1 cellular context compared by ENCODE assay signal in the genomic region with DNA sequence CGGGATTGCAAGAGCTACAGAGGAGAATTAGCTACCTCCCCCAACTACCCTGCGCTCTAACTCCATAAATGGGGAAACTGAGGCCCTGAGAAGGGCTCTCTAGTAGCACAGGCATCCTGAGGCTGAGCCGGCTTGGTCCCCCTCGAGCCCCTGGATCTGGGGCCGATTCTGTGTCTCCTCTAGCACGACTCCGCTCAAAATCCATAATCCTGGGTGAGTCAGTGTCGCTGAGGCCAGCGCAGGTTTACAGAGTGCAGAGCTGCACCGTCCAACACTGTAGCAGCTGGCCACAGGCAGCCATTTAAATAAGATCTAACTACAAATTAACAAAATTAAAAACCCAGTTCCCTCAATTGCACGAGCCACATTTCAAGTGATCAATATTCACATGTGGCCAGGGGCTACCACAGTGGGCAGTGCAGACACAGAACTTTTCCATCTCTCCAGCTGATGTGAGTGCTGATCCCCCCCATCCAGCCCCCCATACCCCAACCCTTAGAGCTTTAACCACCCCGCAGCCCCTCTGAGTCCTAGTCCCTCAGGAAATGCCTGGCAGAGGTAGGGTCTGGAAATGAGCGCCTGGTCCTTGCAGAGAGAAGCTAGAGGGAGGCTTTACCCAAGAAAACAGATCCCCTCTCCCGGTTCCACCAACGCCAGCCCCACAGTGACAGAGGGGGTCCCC.
TF ChIP-seq lines count a peak whose summit lies in the region.

No MANE protein-coding gene starts in this region.

TF ChIP-seq in SK-N-SH treated with all-trans-retinoic acid at 6 μM for 48 hours, 23 proteins besides CTCF, POLR2A, EP300 and RAD21 (continued from another document):
- TF ChIP-seq TSHZ2 (CRISPR knock-in tag; IDR thresholded peaks at IDR 0.05) (no peak), CSDC2 (CRISPR knock-in tag; IDR thresholded peaks at IDR 0.05) (no peak), TCF4 (CRISPR knock-in tag; IDR thresholded peaks at IDR 0.05; ENCODE audit: borderline replicate concordance) (no peak), CSRNP3 (CRISPR knock-in tag; IDR thresholded peaks at IDR 0.05) (no peak), ZFP3 (CRISPR knock-in tag; IDR thresholded peaks at IDR 0.05) (no peak), ZNF565 (CRISPR knock-in tag; conservative IDR thresholded peaks at IDR 0.05; ENCODE audit: low read depth) (no peak), SNAI2 (CRISPR knock-in tag; IDR thresholded peaks at IDR 0.05) (no peak), TOX (CRISPR knock-in tag; IDR thresholded peaks at IDR 0.05; ENCODE audit: borderline replicate concordance) (no peak), BACH2 (CRISPR knock-in tag; IDR thresholded peaks at IDR 0.05; ENCODE audit: borderline replicate concordance) (no peak), OSR1 (CRISPR knock-in tag; IDR thresholded peaks at IDR 0.05) (no peak), ZC3H10 (CRISPR knock-in tag; IDR thresholded peaks at IDR 0.05) (no peak), ZNF70 (CRISPR knock-in tag; IDR thresholded peaks at IDR 0.05) (no peak), RARB (CRISPR knock-in tag; IDR thresholded peaks at IDR 0.05) (no peak), ESRRG (CRISPR knock-in tag; IDR thresholded peaks at IDR 0.05) (no peak)
- TF ChIP-seq, protein P1, sequence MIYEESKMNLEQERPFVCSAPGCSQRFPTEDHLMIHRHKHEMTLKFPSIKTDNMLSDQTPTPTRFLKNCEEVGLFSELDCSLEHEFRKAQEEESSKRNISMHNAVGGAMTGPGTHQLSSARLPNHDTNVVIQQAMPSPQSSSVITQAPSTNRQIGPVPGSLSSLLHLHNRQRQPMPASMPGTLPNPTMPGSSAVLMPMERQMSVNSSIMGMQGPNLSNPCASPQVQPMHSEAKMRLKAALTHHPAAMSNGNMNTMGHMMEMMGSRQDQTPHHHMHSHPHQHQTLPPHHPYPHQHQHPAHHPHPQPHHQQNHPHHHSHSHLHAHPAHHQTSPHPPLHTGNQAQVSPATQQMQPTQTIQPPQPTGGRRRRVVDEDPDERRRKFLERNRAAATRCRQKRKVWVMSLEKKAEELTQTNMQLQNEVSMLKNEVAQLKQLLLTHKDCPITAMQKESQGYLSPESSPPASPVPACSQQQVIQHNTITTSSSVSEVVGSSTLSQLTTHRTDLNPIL (CRISPR knock-in tag; IDR thresholded peaks at IDR 0.05; ENCODE audit: low read depth): no peak
